8 cellular contexts compared by ENCODE assay signal in the genomic region with DNA sequence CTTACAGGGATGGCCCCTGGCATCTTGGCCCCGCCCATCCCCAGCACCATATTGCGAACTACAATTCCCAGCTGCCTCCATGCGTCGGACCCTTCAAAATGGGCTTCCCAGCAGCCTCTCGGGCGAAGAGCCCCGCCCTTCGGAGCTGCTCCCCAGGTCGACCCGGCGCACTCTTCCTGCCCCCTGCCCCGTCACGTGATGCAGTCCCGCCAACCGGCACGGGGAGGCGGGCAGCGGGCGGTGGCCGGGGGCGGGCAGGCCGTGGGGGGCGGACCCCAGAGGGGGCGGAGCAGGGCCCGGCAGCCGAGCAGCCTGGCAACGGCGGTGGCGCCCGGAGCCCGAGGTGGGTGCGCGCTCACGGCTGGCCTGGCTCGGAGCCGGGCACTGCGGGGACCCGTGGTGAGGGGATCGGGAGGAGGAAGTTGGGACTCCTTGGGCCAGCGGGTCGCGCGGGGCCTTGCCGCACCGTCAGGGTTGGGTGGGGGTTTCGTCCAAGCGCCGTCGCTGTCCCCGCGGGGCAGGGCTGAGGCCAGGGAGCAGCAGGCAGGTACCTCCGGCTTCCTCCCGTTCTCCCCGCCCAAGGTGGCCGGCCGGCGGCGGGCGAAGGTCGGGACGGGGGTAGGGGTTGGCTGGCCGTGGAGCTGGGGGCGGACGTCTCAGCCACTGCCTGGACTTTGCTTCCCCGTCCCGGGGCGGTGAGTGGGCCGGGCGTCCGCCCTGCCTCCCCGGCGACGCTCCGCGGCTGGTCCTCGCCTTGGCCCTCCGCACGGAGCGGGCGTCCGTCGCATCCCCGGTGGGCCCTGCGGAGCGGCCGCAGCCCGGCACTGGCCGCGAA. TPM values are rescaled to one million over a fixed set of nuclear protein-coding genes. Genes with fewer than 3 reads are reported as not detected.
DNase-seq lines count a peak whose midpoint lies in the region; ATAC-seq, FAIRE-seq and TF ChIP-seq lines count a peak whose summit lies in the region.

A gene (plus strand): TSS at position 302 of the 835 bp plus-strand sequence. CDS start 23,994 bp downstream, outside the sequence.

- H3K4me3 ChIP-seq in adipocyte (ENCODE audit: low read length) = peak within 1 kb of the TSS; percentile 85
- peak within 1 kb of the TSS; percentile 64 for H3K4me3 ChIP-seq in cardiac muscle cell
- peak within 1 kb of the TSS; percentile 24 to 60 (median 48) for H3K4me3 ChIP-seq in pancreas
- peak within 1 kb of the TSS; percentile 69 to 81 for H3K4me3 ChIP-seq in tibial artery

- H3K9me3 ChIP-seq in adipocyte (ENCODE audit: control insufficient read depth, low read length) (no peaks in the 10 kb centered on the region), cardiac muscle cell (ENCODE audit: low read depth) (no peaks in the 10 kb centered on the region), pancreas (no peaks in the 10 kb centered on the region), tibial artery (no peaks in the 10 kb centered on the region)

- no peaks in the 10 kb centered on the region for H3K27me3 ChIP-seq in adipocyte (replicated peaks; ENCODE audit: control insufficient read depth, insufficient read depth, low read length)
- H3K27me3 ChIP-seq in cardiac muscle cell = no peaks in the 10 kb centered on the region
- H3K27me3 ChIP-seq in pancreas = peaks cover 0 to 3% (median 0%) of the 10 kb centered on the region in 4 donors
- no peaks in the 10 kb centered on the region for H3K27me3 ChIP-seq in tibial artery

- DNase-seq in GM13976 (ENCODE audit: low spot score) (peak; percentile 93), NCI-H1436 treated with DMSO at 0.1 percent for 48 hours (lab: John Stamatoyannopoulos, UW) (peak; percentile 73), T follicular helper cell (ENCODE audit: low read depth) (peak; percentile 86), adipocyte (ENCODE audit: low read depth) (peak; percentile 93), cardiac muscle cell (ENCODE audit: low read depth in 1 of 2, low spot score in 1 of 2) (peak; percentile 94 to 97), pancreas (peak; percentile 92 to 96 (median 94)), tibial artery (peak; percentile 93 to 96)

- TF ChIP-seq CTCF in GM13976 (IDR thresholded peaks at IDR 0.05; ENCODE audit: borderline replicate concordance, control extremely low read depth, extremely low read depth, insufficient read depth, missing control alignments) (no peak), cardiac muscle cell (IDR thresholded peaks at IDR 0.05; ENCODE audit: low read depth, low read length) (no peak), pancreas (IDR thresholded peaks at IDR 0.05) (no peak), tibial artery (IDR thresholded peaks at IDR 0.05) (no peak)

- H3K4me1 ChIP-seq in adipocyte (ENCODE audit: control insufficient read depth, insufficient read depth, low read length) (peaks cover 6% of the 10 kb centered on the region), cardiac muscle cell (ENCODE audit: low read depth) (no peaks in the 10 kb centered on the region), pancreas (peaks cover 0 to 9% (median 0%) of the 10 kb centered on the region in 3 donors), tibial artery (peaks cover 0 to 10% (median 0%) of the 10 kb centered on the region in 4 donors)

- H3K27ac ChIP-seq in cardiac muscle cell (peak within 1 kb of the TSS; percentile 37), pancreas (peak within 1 kb of the TSS; percentile 60 to 84 (median 72)), tibial artery (peak within 1 kb of the TSS; percentile 80 to 92)

- H3K36me3 ChIP-seq in adipocyte (ENCODE audit: control insufficient read depth, insufficient read depth, low read length, severe bottlenecking) (no peaks in the 10 kb centered on the region), cardiac muscle cell (no peaks in the 10 kb centered on the region), pancreas (no peaks in the 10 kb centered on the region), tibial artery (no peaks in the 10 kb centered on the region)

- WGBS in pancreas, 2 donors = 1 to 26% methylated on average over 66 to 89 of the region's 89 CpGs

- in situ Hi-C loops in GM13976 (cut with MboI; ENCODE audit: low sequenced_read_pairs, unreplicated experiment) = no loop called here

- peak; percentile 93 for ATAC-seq in HG02852 (IDR thresholded peaks at IDR 0.05; ENCODE audit: unreplicated experiment)
- ATAC-seq in pancreas = peak; percentile 94 to 98 (median 96)

- no peak for FAIRE-seq in pancreas (lab: Jason Lieb, UNC)

- peak within 1 kb of the TSS; percentile 87 for H3K9ac ChIP-seq in adipocyte (ENCODE audit: low read length)

- intact Hi-C loops in pancreas (cut with DNase I) = no loop called here
- intact Hi-C loops in tibial artery (cut with DNase I; ENCODE audit: low total_unique reads) = no loop called here

RNA-seq across cellular contexts. Expression of the gene that starts here (rescaled TPM):
- 3.8 and 5.6 TPM in 2 replicates for total RNA-seq in cardiac muscle cell
- 3.9 and 4.7 TPM in 2 replicates for polyA plus RNA-seq in cardiac muscle cell
- 10 to 100 TPM in 1 of 6 donors, 1 to 10 TPM in 5; 3.3 to 10.2 (median 4.9) TPM for total RNA-seq in pancreas
- polyA plus RNA-seq in pancreas = 1 to 10 TPM; 1.1 to 3.6 TPM

Comparison
In these comparisons a context has a peak if more than half of its experiments do, and no peak if none do; other contexts are left out.
1. Peak in every context shown above with its lines: DNase-seq, ATAC-seq, H3K4me3 ChIP-seq and H3K27ac ChIP-seq.